Comparison of ENCODE assay signal across 19 cellular contexts in genomic region chr2:57864926-57865325, GRCh38.
"Had no signal": no experiment of that assay in that cellular context is flagged by ENCODE, and none has a peak within 500 bp of the region (broad histone marks: within the 10 kb centered on the region; RNA-seq: fewer than 3 reads in every experiment).

No MANE protein-coding gene starts in this region.

- H3K9me3 ChIP-seq: left ventricle myocardium inferior, lower lobe of right lung, ovary had no signal

- ATAC-seq: left cardiac atrium; lower lobe of right lung; natural killer cell treated with Interleukin-12 subunit alpha and Interleukin-12 subunit beta and Interleukin-15 and Interleukin-18, amount 100 ng/mL, for 72 hours; right cardiac atrium had no signal

- FAIRE-seq: colon, keratinocyte had no signal

- H3K4me1 ChIP-seq: left ventricle myocardium inferior, lower lobe of right lung had no signal

- DNase-seq: effector CD4-positive, alpha-beta T cell; endodermal cell; glutamatergic neuron; left cardiac atrium; left ventricle myocardium inferior; lower lobe of right lung; mesenchymal stem cell; midbrain; nucleus accumbens; ovary; right cardiac atrium; stimulated activated CD4-positive, alpha-beta T cell treated with anti-CD3 and anti-CD28 coated beads, Interleukin-2, amount 100 ng/mL, for 48 hours; stimulated activated naive CD4-positive, alpha-beta T cell treated with Interleukin-2 at 50 U/mL for 16 hours; trophoblast cell had no signal

- H3K4me3 ChIP-seq: left ventricle myocardium inferior, lower lobe of right lung, neural progenitor cell, ovary, smooth muscle cell had no signal

- H3K36me3 ChIP-seq: left ventricle myocardium inferior, lower lobe of right lung, neural progenitor cell, ovary had no signal

- H3K9ac ChIP-seq: neural progenitor cell had no signal

- H3K27ac ChIP-seq: left ventricle myocardium inferior, lower lobe of right lung, neural progenitor cell, ovary had no signal
